14 cellular contexts compared by ENCODE assay signal in the genomic region with DNA sequence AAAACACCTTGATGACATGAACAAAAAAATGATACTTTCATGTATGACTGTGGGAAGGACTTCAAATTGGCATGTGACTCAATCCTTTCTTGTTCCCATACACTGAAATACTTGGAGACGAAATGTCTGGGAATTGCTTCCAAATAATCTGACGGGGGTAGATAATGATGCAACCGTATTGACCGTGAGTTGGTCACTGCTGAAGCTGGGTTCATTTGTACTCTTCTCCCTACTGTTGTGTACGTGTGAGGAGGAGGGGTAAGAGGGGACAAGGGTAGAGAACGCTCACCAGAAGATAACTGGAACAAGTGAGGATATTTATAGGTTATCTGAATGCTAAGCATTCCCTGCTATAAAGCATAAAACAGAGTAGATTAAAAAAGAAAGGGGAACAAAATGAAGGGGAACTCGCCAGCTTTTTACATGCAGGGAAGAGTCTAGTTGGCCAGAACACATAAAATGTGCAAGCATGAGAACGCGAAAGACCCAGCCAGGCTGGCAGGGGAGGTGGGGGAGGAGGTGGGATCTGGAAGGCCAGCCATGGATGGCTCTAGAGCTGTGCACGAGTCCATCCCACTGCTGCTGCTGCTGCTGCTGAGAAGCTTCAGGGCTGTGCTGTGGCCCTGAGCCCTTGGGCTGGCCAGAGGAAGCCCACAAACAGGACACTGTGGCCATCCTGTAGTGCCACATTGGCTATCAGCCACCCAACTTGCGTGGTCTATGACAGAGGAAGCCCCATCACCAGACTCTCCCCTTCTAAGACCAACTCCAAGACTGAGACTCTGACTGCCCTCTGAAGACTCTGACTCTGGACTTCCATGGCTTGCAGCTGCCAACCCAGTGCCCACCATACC. TPM values are rescaled to one million over a fixed set of nuclear protein-coding genes. Genes with fewer than 3 reads are reported as not detected.
"Had no signal": no experiment of that assay in that cellular context is flagged by ENCODE, and none has a peak within 500 bp of the region (broad histone marks: within the 10 kb centered on the region; RNA-seq: fewer than 3 reads in every experiment).

No MANE protein-coding gene starts in this region.

- H3K36me3 Mint-ChIP-seq: activated naive CD8-positive, alpha-beta T cell treated with anti-CD3 and anti-CD28 coated beads, Interleukin-2, amount 10 ng/mL, durations not matched to agents 7 days and 5 days; naive B cell had no signal

- H3K27ac Mint-ChIP-seq: activated CD4-positive, alpha-beta memory T cell treated with anti-CD3 and anti-CD28 coated beads, Interleukin-2, amount 10 ng/mL, durations not matched to agents 7 days and 5 days; activated naive CD8-positive, alpha-beta T cell treated with anti-CD3 and anti-CD28 coated beads, Interleukin-2, amount 10 ng/mL, durations not matched to agents 7 days and 5 days; naive B cell; stimulated activated naive CD8-positive, alpha-beta T cell treated with anti-CD3 and anti-CD28 coated beads, Interleukin-15, amount 100 ng/mL, for 72 hours had no signal

- H3K4me1 Mint-ChIP-seq: activated CD4-positive, alpha-beta memory T cell treated with anti-CD3 and anti-CD28 coated beads, Interleukin-2, amount 10 ng/mL, durations not matched to agents 7 days and 5 days; activated naive CD8-positive, alpha-beta T cell treated with anti-CD3 and anti-CD28 coated beads, Interleukin-2, amount 10 ng/mL, durations not matched to agents 7 days and 5 days; naive B cell; stimulated activated naive CD8-positive, alpha-beta T cell treated with anti-CD3 and anti-CD28 coated beads, Interleukin-15, amount 100 ng/mL, for 72 hours had no signal

- DNase-seq: activated CD4-positive, alpha-beta memory T cell treated with anti-CD3 and anti-CD28 coated beads, Interleukin-2, amount 10 ng/mL, durations not matched to agents 7 days and 5 days; activated naive CD8-positive, alpha-beta T cell treated with anti-CD3 and anti-CD28 coated beads, Interleukin-2, amount 10 ng/mL, durations not matched to agents 7 days and 5 days; activated T-cell treated with anti-CD3 and anti-CD28 coated beads, Interleukin-2, amount 50 U/mL, for 48 hours; dorsolateral prefrontal cortex; gastrocnemius medialis; midbrain; naive B cell; occipital lobe; stimulated activated CD4-positive, alpha-beta T cell treated with anti-CD3 and anti-CD28 coated beads, Interleukin-4, amount 100 ng/mL, for 1 hour; stimulated activated naive CD8-positive, alpha-beta T cell treated with anti-CD3 and anti-CD28 coated beads, Interleukin-15, amount 100 ng/mL, for 72 hours; T-helper 9 cell; testis had no signal

- H3K9me3 Mint-ChIP-seq: activated CD4-positive, alpha-beta memory T cell treated with anti-CD3 and anti-CD28 coated beads, Interleukin-2, amount 10 ng/mL, durations not matched to agents 7 days and 5 days; activated naive CD8-positive, alpha-beta T cell treated with anti-CD3 and anti-CD28 coated beads, Interleukin-2, amount 10 ng/mL, durations not matched to agents 7 days and 5 days; naive B cell; stimulated activated naive CD8-positive, alpha-beta T cell treated with anti-CD3 and anti-CD28 coated beads, Interleukin-15, amount 100 ng/mL, for 72 hours had no signal

- H3K4me3 ChIP-seq: dorsolateral prefrontal cortex, gastrocnemius medialis, testis had no signal

- ATAC-seq: gastrocnemius medialis; stimulated activated naive CD8-positive, alpha-beta T cell treated with anti-CD3 and anti-CD28 coated beads, Interleukin-15, amount 100 ng/mL, for 72 hours had no signal

- H3K4me3 Mint-ChIP-seq: activated CD4-positive, alpha-beta memory T cell treated with anti-CD3 and anti-CD28 coated beads, Interleukin-2, amount 10 ng/mL, durations not matched to agents 7 days and 5 days; activated naive CD8-positive, alpha-beta T cell treated with anti-CD3 and anti-CD28 coated beads, Interleukin-2, amount 10 ng/mL, durations not matched to agents 7 days and 5 days; naive B cell; stimulated activated naive CD8-positive, alpha-beta T cell treated with anti-CD3 and anti-CD28 coated beads, Interleukin-15, amount 100 ng/mL, for 72 hours had no signal

RNA-seq across cellular contexts. Expression of a gene that starts 15.2 kb away (rescaled TPM):
- polyA plus RNA-seq: esophagus, keratinocyte had no signal
